1 cellular context compared by ENCODE assay signal in the genomic region with DNA sequence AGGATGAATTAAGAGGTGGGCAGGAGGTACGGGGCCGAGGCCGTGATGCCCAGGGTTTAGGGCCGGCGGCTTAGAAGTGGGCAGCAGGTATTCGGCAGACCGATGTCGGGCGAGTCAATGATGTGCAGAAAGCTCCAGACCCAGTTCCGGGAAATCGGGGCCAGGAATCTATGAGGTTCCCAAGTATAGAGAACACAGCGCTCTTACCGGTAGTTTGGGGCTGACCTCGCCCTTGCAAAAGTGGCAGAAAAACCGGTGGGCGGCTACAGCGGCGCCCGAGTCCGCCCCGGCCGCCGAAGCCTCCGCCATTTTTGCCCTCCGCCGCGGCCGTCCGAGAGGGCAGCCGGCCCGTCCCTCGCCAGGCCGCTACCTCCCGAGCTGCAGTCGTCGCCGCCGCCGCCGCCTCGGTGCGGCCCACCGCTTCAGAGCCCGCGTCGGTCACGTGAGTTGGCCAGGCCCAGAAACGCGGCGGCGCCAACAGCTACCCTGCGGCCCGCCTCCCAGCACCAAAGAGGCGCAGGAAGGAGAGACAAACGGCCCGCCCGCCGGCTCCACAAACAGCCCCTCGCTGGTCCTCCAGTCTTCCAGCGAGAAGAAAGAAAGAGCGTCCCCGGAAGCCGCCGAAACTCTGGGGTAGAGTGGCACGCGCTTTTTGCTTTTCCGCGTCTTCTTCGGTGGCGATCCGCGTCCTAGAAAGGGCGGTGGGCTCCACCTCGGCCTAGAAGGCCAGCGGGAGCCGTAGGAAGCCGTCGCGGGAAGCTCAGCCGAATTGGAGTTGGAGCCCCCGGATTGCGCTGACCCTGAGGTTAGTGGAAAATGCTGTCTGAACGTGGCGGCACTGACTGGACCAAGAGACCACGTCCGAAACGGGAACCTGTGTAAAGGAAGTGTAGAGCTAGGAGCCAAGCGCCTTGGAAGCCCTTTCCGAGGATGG.
TF ChIP-seq lines count a peak whose summit lies in the region.

A gene with protein sequence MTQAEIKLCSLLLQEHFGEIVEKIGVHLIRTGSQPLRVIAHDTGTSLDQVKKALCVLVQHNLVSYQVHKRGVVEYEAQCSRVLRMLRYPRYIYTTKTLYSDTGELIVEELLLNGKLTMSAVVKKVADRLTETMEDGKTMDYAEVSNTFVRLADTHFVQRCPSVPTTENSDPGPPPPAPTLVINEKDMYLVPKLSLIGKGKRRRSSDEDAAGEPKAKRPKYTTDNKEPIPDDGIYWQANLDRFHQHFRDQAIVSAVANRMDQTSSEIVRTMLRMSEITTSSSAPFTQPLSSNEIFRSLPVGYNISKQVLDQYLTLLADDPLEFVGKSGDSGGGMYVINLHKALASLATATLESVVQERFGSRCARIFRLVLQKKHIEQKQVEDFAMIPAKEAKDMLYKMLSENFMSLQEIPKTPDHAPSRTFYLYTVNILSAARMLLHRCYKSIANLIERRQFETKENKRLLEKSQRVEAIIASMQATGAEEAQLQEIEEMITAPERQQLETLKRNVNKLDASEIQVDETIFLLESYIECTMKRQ (plus strand): TSS at position 636 of the 934 bp plus-strand sequence. CDS start 1,577 bp downstream, outside the sequence.
A gene (minus strand): TSS at position 531 of the 934 bp plus-strand sequence. CDS start 222 bp downstream, at position 309.

TF ChIP-seq in HepG2, 621 proteins besides CTCF, POLR2A, EP300 and RAD21 (continued from another document and continues in another):
- TF ChIP-seq ZFP36L2 (CRISPR knock-in tag; IDR thresholded peaks at IDR 0.05) (no peak), ZNF225 (CRISPR knock-in tag; IDR thresholded peaks at IDR 0.05) (peak; percentile 86), ZNF326 (CRISPR knock-in tag; IDR thresholded peaks at IDR 0.05; ENCODE audit: borderline replicate concordance) (no peak), NR3C1 (CRISPR knock-in tag; IDR thresholded peaks at IDR 0.05) (no peak), ESRRA (CRISPR knock-in tag; IDR thresholded peaks at IDR 0.05; ENCODE audit: low read depth) (no peak; the same call in 1 of the 2 replicates), ZNF839 (CRISPR knock-in tag; IDR thresholded peaks at IDR 0.05; ENCODE audit: borderline replicate concordance) (no peak), SAFB2 (CRISPR knock-in tag; IDR thresholded peaks at IDR 0.05; ENCODE audit: borderline replicate concordance, low read depth) (peak; percentile 55; the same call in 1 of the 2 replicates), MAFK (conservative IDR thresholded peaks at IDR 0.05 in 1 of 2, IDR thresholded peaks at IDR 0.05 in 1 of 2; ENCODE audit: low read length in 2 of 2) (no peak), YEATS4 (CRISPR knock-in tag; IDR thresholded peaks at IDR 0.05; ENCODE audit: borderline replicate concordance) (peak; percentile 78), PCBP1 (IDR thresholded peaks at IDR 0.05; ENCODE audit: borderline replicate concordance, low read depth, low read length) (no peak), RFXANK (CRISPR knock-in tag; IDR thresholded peaks at IDR 0.05) (0 out of 2 replicates have a peak, but pooled peaks have one; percentile 42), NFE2L1 (CRISPR knock-in tag; IDR thresholded peaks at IDR 0.05; ENCODE audit: borderline replicate concordance) (no peak), ZNF879 (CRISPR knock-in tag; IDR thresholded peaks at IDR 0.05) (no peak), MATR3 (CRISPR knock-in tag; IDR thresholded peaks at IDR 0.05) (no peak), ZNF703 (CRISPR knock-in tag; IDR thresholded peaks at IDR 0.05; ENCODE audit: borderline replicate concordance) (peak; percentile 61; the same call in 1 of the 2 replicates), ZNF781 (CRISPR knock-in tag; IDR thresholded peaks at IDR 0.05; ENCODE audit: borderline replicate concordance, not compliant biosample characterization) (peak; percentile 41), ZNF678 (CRISPR knock-in tag; IDR thresholded peaks at IDR 0.05) (no peak), DPF2 (CRISPR knock-in tag; IDR thresholded peaks at IDR 0.05; ENCODE audit: borderline replicate concordance, low read depth) (no peak), ZNF816 (CRISPR knock-in tag; IDR thresholded peaks at IDR 0.05; ENCODE audit: borderline replicate concordance) (no peak; the same call in 1 of the 2 replicates), ZNF775 (CRISPR knock-in tag; IDR thresholded peaks at IDR 0.05; ENCODE audit: borderline replicate concordance) (no peak; the same call in 1 of the 2 replicates), SETDB1 (CRISPR knock-in tag; IDR thresholded peaks at IDR 0.05; ENCODE audit: borderline replicate concordance) (no peak), CREB1 (IDR thresholded peaks at IDR 0.05) (no peak), CREB1 (CRISPR knock-in tag; IDR thresholded peaks at IDR 0.05) (0 out of 2 replicates have a peak, but pooled peaks have one; percentile 33), ZNF264 (CRISPR knock-in tag; IDR thresholded peaks at IDR 0.05) (no peak), JARID2 (CRISPR knock-in tag; IDR thresholded peaks at IDR 0.05; ENCODE audit: insufficient replicate concordance) (no peak)
- TF ChIP-seq, protein P1, sequence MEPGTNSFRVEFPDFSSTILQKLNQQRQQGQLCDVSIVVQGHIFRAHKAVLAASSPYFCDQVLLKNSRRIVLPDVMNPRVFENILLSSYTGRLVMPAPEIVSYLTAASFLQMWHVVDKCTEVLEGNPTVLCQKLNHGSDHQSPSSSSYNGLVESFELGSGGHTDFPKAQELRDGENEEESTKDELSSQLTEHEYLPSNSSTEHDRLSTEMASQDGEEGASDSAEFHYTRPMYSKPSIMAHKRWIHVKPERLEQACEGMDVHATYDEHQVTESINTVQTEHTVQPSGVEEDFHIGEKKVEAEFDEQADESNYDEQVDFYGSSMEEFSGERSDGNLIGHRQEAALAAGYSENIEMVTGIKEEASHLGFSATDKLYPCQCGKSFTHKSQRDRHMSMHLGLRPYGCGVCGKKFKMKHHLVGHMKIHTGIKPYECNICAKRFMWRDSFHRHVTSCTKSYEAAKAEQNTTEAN (CRISPR knock-in tag; conservative IDR thresholded peaks at IDR 0.05) = peak; percentile 61; the same call in 1 of the 2 replicates
- TF ChIP-seq, protein P2, sequence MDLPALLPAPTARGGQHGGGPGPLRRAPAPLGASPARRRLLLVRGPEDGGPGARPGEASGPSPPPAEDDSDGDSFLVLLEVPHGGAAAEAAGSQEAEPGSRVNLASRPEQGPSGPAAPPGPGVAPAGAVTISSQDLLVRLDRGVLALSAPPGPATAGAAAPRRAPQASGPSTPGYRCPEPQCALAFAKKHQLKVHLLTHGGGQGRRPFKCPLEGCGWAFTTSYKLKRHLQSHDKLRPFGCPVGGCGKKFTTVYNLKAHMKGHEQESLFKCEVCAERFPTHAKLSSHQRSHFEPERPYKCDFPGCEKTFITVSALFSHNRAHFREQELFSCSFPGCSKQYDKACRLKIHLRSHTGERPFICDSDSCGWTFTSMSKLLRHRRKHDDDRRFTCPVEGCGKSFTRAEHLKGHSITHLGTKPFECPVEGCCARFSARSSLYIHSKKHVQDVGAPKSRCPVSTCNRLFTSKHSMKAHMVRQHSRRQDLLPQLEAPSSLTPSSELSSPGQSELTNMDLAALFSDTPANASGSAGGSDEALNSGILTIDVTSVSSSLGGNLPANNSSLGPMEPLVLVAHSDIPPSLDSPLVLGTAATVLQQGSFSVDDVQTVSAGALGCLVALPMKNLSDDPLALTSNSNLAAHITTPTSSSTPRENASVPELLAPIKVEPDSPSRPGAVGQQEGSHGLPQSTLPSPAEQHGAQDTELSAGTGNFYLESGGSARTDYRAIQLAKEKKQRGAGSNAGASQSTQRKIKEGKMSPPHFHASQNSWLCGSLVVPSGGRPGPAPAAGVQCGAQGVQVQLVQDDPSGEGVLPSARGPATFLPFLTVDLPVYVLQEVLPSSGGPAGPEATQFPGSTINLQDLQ (CRISPR knock-in tag; IDR thresholded peaks at IDR 0.05) = no peak
- TF ChIP-seq, protein P3, sequence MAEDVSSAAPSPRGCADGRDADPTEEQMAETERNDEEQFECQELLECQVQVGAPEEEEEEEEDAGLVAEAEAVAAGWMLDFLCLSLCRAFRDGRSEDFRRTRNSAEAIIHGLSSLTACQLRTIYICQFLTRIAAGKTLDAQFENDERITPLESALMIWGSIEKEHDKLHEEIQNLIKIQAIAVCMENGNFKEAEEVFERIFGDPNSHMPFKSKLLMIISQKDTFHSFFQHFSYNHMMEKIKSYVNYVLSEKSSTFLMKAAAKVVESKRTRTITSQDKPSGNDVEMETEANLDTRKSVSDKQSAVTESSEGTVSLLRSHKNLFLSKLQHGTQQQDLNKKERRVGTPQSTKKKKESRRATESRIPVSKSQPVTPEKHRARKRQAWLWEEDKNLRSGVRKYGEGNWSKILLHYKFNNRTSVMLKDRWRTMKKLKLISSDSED (CRISPR knock-in tag; IDR thresholded peaks at IDR 0.05) = no peak
- TF ChIP-seq, protein P4, sequence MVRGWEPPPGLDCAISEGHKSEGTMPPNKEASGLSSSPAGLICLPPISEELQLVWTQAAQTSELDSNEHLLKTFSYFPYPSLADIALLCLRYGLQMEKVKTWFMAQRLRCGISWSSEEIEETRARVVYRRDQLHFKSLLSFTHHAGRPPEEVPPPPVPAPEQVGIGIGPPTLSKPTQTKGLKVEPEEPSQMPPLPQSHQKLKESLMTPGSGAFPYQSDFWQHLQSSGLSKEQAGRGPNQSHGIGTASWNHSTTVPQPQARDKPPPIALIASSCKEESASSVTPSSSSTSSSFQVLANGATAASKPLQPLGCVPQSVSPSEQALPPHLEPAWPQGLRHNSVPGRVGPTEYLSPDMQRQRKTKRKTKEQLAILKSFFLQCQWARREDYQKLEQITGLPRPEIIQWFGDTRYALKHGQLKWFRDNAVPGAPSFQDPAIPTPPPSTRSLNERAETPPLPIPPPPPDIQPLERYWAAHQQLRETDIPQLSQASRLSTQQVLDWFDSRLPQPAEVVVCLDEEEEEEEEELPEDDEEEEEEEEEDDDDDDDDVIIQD (CRISPR knock-in tag; IDR thresholded peaks at IDR 0.05; ENCODE audit: low read depth) = peak; percentile 9; the same call in 1 of the 2 replicates
- TF ChIP-seq, protein P5, sequence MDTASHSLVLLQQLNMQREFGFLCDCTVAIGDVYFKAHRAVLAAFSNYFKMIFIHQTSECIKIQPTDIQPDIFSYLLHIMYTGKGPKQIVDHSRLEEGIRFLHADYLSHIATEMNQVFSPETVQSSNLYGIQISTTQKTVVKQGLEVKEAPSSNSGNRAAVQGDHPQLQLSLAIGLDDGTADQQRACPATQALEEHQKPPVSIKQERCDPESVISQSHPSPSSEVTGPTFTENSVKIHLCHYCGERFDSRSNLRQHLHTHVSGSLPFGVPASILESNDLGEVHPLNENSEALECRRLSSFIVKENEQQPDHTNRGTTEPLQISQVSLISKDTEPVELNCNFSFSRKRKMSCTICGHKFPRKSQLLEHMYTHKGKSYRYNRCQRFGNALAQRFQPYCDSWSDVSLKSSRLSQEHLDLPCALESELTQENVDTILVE (CRISPR knock-in tag; IDR thresholded peaks at IDR 0.05) = no peak; the same call in 1 of the 2 replicates
- TF ChIP-seq, protein P6, sequence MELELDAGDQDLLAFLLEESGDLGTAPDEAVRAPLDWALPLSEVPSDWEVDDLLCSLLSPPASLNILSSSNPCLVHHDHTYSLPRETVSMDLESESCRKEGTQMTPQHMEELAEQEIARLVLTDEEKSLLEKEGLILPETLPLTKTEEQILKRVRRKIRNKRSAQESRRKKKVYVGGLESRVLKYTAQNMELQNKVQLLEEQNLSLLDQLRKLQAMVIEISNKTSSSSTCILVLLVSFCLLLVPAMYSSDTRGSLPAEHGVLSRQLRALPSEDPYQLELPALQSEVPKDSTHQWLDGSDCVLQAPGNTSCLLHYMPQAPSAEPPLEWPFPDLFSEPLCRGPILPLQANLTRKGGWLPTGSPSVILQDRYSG (CRISPR knock-in tag; IDR thresholded peaks at IDR 0.05) = peak; percentile 54; the same call in 1 of the 2 replicates
- TF ChIP-seq, protein P7, sequence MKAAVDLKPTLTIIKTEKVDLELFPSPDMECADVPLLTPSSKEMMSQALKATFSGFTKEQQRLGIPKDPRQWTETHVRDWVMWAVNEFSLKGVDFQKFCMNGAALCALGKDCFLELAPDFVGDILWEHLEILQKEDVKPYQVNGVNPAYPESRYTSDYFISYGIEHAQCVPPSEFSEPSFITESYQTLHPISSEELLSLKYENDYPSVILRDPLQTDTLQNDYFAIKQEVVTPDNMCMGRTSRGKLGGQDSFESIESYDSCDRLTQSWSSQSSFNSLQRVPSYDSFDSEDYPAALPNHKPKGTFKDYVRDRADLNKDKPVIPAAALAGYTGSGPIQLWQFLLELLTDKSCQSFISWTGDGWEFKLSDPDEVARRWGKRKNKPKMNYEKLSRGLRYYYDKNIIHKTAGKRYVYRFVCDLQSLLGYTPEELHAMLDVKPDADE (CRISPR knock-in tag; IDR thresholded peaks at IDR 0.05) = no peak
- TF ChIP-seq, protein P8, sequence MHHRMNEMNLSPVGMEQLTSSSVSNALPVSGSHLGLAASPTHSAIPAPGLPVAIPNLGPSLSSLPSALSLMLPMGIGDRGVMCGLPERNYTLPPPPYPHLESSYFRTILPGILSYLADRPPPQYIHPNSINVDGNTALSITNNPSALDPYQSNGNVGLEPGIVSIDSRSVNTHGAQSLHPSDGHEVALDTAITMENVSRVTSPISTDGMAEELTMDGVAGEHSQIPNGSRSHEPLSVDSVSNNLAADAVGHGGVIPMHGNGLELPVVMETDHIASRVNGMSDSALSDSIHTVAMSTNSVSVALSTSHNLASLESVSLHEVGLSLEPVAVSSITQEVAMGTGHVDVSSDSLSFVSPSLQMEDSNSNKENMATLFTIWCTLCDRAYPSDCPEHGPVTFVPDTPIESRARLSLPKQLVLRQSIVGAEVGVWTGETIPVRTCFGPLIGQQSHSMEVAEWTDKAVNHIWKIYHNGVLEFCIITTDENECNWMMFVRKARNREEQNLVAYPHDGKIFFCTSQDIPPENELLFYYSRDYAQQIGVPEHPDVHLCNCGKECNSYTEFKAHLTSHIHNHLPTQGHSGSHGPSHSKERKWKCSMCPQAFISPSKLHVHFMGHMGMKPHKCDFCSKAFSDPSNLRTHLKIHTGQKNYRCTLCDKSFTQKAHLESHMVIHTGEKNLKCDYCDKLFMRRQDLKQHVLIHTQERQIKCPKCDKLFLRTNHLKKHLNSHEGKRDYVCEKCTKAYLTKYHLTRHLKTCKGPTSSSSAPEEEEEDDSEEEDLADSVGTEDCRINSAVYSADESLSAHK (CRISPR knock-in tag; IDR thresholded peaks at IDR 0.05; ENCODE audit: borderline replicate concordance) = no peak
- TF ChIP-seq, protein P9, sequence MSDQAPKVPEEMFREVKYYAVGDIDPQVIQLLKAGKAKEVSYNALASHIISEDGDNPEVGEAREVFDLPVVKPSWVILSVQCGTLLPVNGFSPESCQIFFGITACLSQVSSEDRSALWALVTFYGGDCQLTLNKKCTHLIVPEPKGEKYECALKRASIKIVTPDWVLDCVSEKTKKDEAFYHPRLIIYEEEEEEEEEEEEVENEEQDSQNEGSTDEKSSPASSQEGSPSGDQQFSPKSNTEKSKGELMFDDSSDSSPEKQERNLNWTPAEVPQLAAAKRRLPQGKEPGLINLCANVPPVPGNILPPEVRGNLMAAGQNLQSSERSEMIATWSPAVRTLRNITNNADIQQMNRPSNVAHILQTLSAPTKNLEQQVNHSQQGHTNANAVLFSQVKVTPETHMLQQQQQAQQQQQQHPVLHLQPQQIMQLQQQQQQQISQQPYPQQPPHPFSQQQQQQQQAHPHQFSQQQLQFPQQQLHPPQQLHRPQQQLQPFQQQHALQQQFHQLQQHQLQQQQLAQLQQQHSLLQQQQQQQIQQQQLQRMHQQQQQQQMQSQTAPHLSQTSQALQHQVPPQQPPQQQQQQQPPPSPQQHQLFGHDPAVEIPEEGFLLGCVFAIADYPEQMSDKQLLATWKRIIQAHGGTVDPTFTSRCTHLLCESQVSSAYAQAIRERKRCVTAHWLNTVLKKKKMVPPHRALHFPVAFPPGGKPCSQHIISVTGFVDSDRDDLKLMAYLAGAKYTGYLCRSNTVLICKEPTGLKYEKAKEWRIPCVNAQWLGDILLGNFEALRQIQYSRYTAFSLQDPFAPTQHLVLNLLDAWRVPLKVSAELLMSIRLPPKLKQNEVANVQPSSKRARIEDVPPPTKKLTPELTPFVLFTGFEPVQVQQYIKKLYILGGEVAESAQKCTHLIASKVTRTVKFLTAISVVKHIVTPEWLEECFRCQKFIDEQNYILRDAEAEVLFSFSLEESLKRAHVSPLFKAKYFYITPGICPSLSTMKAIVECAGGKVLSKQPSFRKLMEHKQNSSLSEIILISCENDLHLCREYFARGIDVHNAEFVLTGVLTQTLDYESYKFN (CRISPR knock-in tag; conservative IDR thresholded peaks at IDR 0.05) = peak; percentile 54
